1 cellular context compared by ENCODE assay signal in genomic region chr16:85361441-85362118, GRCh38.
TF ChIP-seq lines count a peak whose summit lies in the region.

No MANE protein-coding gene starts in this region.

TF ChIP-seq in HepG2, 621 proteins besides CTCF, POLR2A, EP300 and RAD21 (continued from another document and continues in another):
- peak; percentile 80 for TF ChIP-seq UBTF (CRISPR knock-in tag; IDR thresholded peaks at IDR 0.05)
- no peak for TF ChIP-seq ZNF142 (CRISPR knock-in tag; IDR thresholded peaks at IDR 0.05)
- TF ChIP-seq ZBTB42 (CRISPR knock-in tag; IDR thresholded peaks at IDR 0.05), result no peak
- no peak for TF ChIP-seq TCF12 (IDR thresholded peaks at IDR 0.05)
- TF ChIP-seq TCF12 (CRISPR knock-in tag; IDR thresholded peaks at IDR 0.05), result no peak
- no peak for TF ChIP-seq ZNF674 (CRISPR knock-in tag; IDR thresholded peaks at IDR 0.05; ENCODE audit: low read depth)
- TF ChIP-seq PAXIP1 (CRISPR knock-in tag; conservative IDR thresholded peaks at IDR 0.05), result 0 out of 2 replicates have a peak, but pooled peaks have one; percentile 12
- TF ChIP-seq FOXC1 (CRISPR knock-in tag; IDR thresholded peaks at IDR 0.05; ENCODE audit: borderline replicate concordance), result no peak
- no peak for TF ChIP-seq ARID5B (CRISPR knock-in tag; IDR thresholded peaks at IDR 0.05)
- TF ChIP-seq SRSF9 (IDR thresholded peaks at IDR 0.05; ENCODE audit: borderline replicate concordance, insufficient read depth, low read depth, low read length, poor library complexity, severe bottlenecking), result no peak
- TF ChIP-seq SALL1 (CRISPR knock-in tag; IDR thresholded peaks at IDR 0.05), result no peak
- no peak for TF ChIP-seq RERE (CRISPR knock-in tag; IDR thresholded peaks at IDR 0.05; ENCODE audit: low read depth)
- no peak for TF ChIP-seq GFI1 (CRISPR knock-in tag; IDR thresholded peaks at IDR 0.05; ENCODE audit: borderline replicate concordance)
- no peak for TF ChIP-seq TBX2 (CRISPR knock-in tag; IDR thresholded peaks at IDR 0.05; ENCODE audit: borderline replicate concordance)
- TF ChIP-seq ZNF280D (CRISPR knock-in tag; IDR thresholded peaks at IDR 0.05), result 0 out of 2 replicates have a peak, but pooled peaks have one; percentile 30
- TF ChIP-seq HNF4A (CRISPR knock-in tag; IDR thresholded peaks at IDR 0.05), result no peak; the same call in 1 of the 2 replicates
- no peak for TF ChIP-seq ZNF878 (CRISPR knock-in tag; IDR thresholded peaks at IDR 0.05)
- peak; percentile 51; the same call in 1 of the 2 replicates for TF ChIP-seq ZFX (CRISPR knock-in tag; IDR thresholded peaks at IDR 0.05; ENCODE audit: low read depth)
- no peak for TF ChIP-seq NFIB (CRISPR knock-in tag; IDR thresholded peaks at IDR 0.05; ENCODE audit: borderline replicate concordance)
- no peak for TF ChIP-seq ZNF800 (CRISPR knock-in tag; IDR thresholded peaks at IDR 0.05)
- TF ChIP-seq PITX1 (CRISPR knock-in tag; IDR thresholded peaks at IDR 0.05), result no peak
- TF ChIP-seq ATF4 (CRISPR knock-in tag; IDR thresholded peaks at IDR 0.05), result no peak
